ENCODE assay signal across 13 cellular contexts in the genomic region with DNA sequence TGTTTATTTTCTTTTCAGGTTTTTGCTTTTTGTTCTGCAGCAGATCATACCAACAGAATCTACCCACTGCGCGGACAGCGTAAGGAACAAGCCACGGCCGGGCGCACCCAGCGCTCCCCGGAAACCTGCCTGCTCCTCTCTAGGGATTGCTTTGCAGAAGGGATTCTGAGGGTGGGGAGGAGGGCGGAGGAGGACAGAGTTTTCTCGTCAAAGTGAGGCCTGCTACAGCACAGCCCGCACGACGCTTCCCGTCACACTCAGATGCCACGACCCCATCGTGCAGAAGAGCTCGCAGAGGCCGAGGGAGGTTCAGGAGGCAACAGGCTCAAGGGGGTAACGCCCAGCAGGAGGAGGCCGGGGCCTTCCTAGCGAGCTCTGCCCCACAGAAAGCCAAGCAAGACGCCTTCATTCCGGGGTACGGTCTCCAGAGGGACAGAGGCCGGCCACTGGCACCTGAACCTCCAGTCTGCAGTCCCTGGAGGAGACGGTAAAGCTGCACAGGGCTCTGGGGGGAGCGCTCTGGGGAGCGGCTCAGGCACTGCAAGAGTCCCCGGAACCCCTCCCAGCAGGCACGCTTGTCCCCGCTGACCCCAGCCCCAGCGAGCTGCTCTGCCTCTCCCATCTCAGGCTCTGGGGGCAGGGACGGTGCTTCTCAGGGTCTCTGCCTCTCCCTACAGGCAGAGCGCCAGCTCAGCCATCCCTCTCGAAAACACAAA. TPM values are rescaled to one million over a fixed set of nuclear protein-coding genes. Genes with fewer than 3 reads are reported as not detected.
DNase-seq lines count a peak whose midpoint lies in the region; ATAC-seq, FAIRE-seq and TF ChIP-seq lines count a peak whose summit lies in the region.
"Had no signal": no experiment of that assay in that cellular context is flagged by ENCODE, and none has a peak within 500 bp of the region (broad histone marks: within the 10 kb centered on the region; RNA-seq: fewer than 3 reads in every experiment).

No MANE protein-coding gene starts in this region.

- no peak for DNase-seq in left ventricle myocardium inferior
- DNase-seq in cardiac septum (ENCODE audit: low spot score): no peak
- DNase-seq in fibroblast of villous mesenchyme (ENCODE audit: low read depth): no peak
- DNase-seq in neural crest cell (ENCODE audit: low read depth, low spot score): no peak
- DNase-seq in vagina (ENCODE audit: extremely low spot score in 2 of 2): no peak
- no peak for DNase-seq in NK-92 treated with Interleukin-12 subunit alpha and Interleukin-12 subunit beta, amount 100 ng/mL, for 24 hours (lab: John Stamatoyannopoulos, UW)
- DNase-seq in frontal cortex (ENCODE audit: low spot score in 2 of 2): no peak
- DNase-seq: activated CD4-positive, alpha-beta T cell treated with anti-CD3 and anti-CD28 coated beads, Interleukin-2, amount 10 ng/mL, durations not matched to agents 7 days and 5 days; activated effector memory CD4-positive, alpha-beta T cell treated with Interleukin-2 at 50 U/mL for 16 hours; NCI-H2171 treated with DMSO at 0.1 percent for 48 hours had no signal

- TF ChIP-seq CTCF in left ventricle myocardium inferior (IDR thresholded peaks at IDR 0.05; ENCODE audit: borderline replicate concordance) (no peak), fibroblast of villous mesenchyme (IDR thresholded peaks at IDR 0.05; ENCODE audit: insufficient read depth, low read depth, low read length) (no peak), neural crest cell (conservative IDR thresholded peaks at IDR 0.05) (no peak), vagina (IDR thresholded peaks at IDR 0.05) (no peak)

- H3K27ac Mint-ChIP-seq in neural crest cell (ENCODE audit: unreplicated experiment): no peak overlapping the region
- H3K27ac Mint-ChIP-seq: activated CD4-positive, alpha-beta T cell treated with anti-CD3 and anti-CD28 coated beads, Interleukin-2, amount 10 ng/mL, durations not matched to agents 7 days and 5 days; T-helper 1 cell treated with Interleukin-12 subunit alpha and Interleukin-12 subunit beta and Interleukin-4 antibody, amounts not matched to agents 30 μg/mL and 1 μg/mL, for 36 hours had no signal

- intact Hi-C loops in left ventricle myocardium inferior (cut with micrococcal nuclease): no loop called here
- intact Hi-C loops in cardiac septum (cut with DNase I): no loop called here
- intact Hi-C loops in vagina (cut with DNase I): no loop called here

- H3K4me1 Mint-ChIP-seq in neural crest cell: peaks cover 6% of the 10 kb centered on the region

- H3K4me1 ChIP-seq in left ventricle myocardium inferior (peaks cover 100% of the 10 kb centered on the region), vagina (peaks cover 96% of the 10 kb centered on the region)

- H3K4me3 Mint-ChIP-seq in neural crest cell: peak overlapping the region; percentile 8
- H3K4me3 Mint-ChIP-seq: activated CD4-positive, alpha-beta T cell treated with anti-CD3 and anti-CD28 coated beads, Interleukin-2, amount 10 ng/mL, durations not matched to agents 7 days and 5 days; T-helper 1 cell treated with Interleukin-12 subunit alpha and Interleukin-12 subunit beta and Interleukin-4 antibody, amounts not matched to agents 30 μg/mL and 1 μg/mL, for 36 hours had no signal

- no peak for ATAC-seq in GM21526 (IDR thresholded peaks at IDR 0.05; ENCODE audit: low FRiP score, unreplicated experiment)

- H3K27ac ChIP-seq in left ventricle myocardium inferior (replicated peaks) (peak overlapping the region; percentile 87), vagina (peak overlapping the region; percentile 18)

- H3K4me3 ChIP-seq in left ventricle myocardium inferior: peak overlapping the region; percentile 64
- H3K4me3 ChIP-seq in fibroblast of villous mesenchyme (ENCODE audit: low read depth, low read length): peak overlapping the region; percentile 7
- peak overlapping the region; percentile 3 to 5 for H3K4me3 ChIP-seq in vagina

- no peaks in the 10 kb centered on the region for H3K36me3 Mint-ChIP-seq in neural crest cell (ENCODE audit: low read depth)

- H3K36me3 ChIP-seq in left ventricle myocardium inferior (peaks cover 6% of the 10 kb centered on the region), vagina (no peaks in the 10 kb centered on the region)

- H3K9me3 ChIP-seq in left ventricle myocardium inferior (replicated peaks): no peaks in the 10 kb centered on the region
- H3K9me3 ChIP-seq in vagina: no peaks in the 10 kb centered on the region

- H3K27me3 Mint-ChIP-seq in neural crest cell (ENCODE audit: low read depth): no peaks in the 10 kb centered on the region
- H3K27me3 Mint-ChIP-seq: activated CD4-positive, alpha-beta T cell treated with anti-CD3 and anti-CD28 coated beads, Interleukin-2, amount 10 ng/mL, durations not matched to agents 7 days and 5 days had no signal

- FAIRE-seq in frontal cortex (lab: Jason Lieb, UNC): no peak
- FAIRE-seq: bronchial epithelial cell had no signal

- H3K27me3 ChIP-seq in left ventricle myocardium inferior (ENCODE audit: low read depth) (no peaks in the 10 kb centered on the region), vagina (no peaks in the 10 kb centered on the region)

- H3K9me3 Mint-ChIP-seq in neural crest cell: no peaks in the 10 kb centered on the region
- H3K9me3 Mint-ChIP-seq: activated CD4-positive, alpha-beta T cell treated with anti-CD3 and anti-CD28 coated beads, Interleukin-2, amount 10 ng/mL, durations not matched to agents 7 days and 5 days; T-helper 1 cell treated with Interleukin-12 subunit alpha and Interleukin-12 subunit beta and Interleukin-4 antibody, amounts not matched to agents 30 μg/mL and 1 μg/mL, for 36 hours had no signal

- no peak for TF ChIP-seq POLR2A in vagina (IDR thresholded peaks at IDR 0.05)

RNA-seq across cellular contexts. Expression of a gene that starts 6.9 kb away (rescaled TPM):
- 17.7 TPM for total RNA-seq in left ventricle myocardium inferior
- total RNA-seq in cardiac septum: 16.7 TPM
- 11.2 and 15.8 TPM in 2 replicates for total RNA-seq in fibroblast of villous mesenchyme
- total RNA-seq in neural crest cell: 40.8 and 45.3 TPM in 2 replicates
- total RNA-seq in vagina: 19.9 TPM
- 5.3 TPM for total RNA-seq in frontal cortex

RNA-seq across cellular contexts. Expression of a gene that starts 22.0 kb away (rescaled TPM):
- total RNA-seq in left ventricle myocardium inferior: 6.4 TPM
- total RNA-seq in cardiac septum: 14.1 TPM
- 10.4 and 16.8 TPM in 2 replicates for total RNA-seq in fibroblast of villous mesenchyme
- total RNA-seq in neural crest cell: 18.9 and 20.7 TPM in 2 replicates
- 7.6 TPM for total RNA-seq in vagina
- total RNA-seq in frontal cortex: 2.9 TPM

RNA-seq across cellular contexts. Expression of a gene that starts 29.3 kb away (rescaled TPM):
- total RNA-seq in left ventricle myocardium inferior: 0.41 TPM
- total RNA-seq in cardiac septum: 0.78 TPM
- 0.86 and 1.6 TPM in 2 replicates for total RNA-seq in fibroblast of villous mesenchyme
- total RNA-seq in neural crest cell: 1.1 and 1.5 TPM in 2 replicates
- total RNA-seq in vagina: 3.2 TPM
- not detected for total RNA-seq in frontal cortex

RNA-seq across cellular contexts. Expression of a gene that starts 43.9 kb away (rescaled TPM):
- total RNA-seq in left ventricle myocardium inferior (55.6 TPM), cardiac septum (61.1 TPM), fibroblast of villous mesenchyme (45.8 and 62.2 TPM in 2 replicates), neural crest cell (73.9 and 74.1 TPM in 2 replicates), vagina (83.0 TPM), frontal cortex (42.0 TPM)

Comparison
In these comparisons a context has a peak if more than half of its experiments do, and no peak if none do; other contexts are left out.
1. H3K4me3 ChIP-seq: peak in every context shown above with its lines; median percentile 64 in left ventricle myocardium inferior; 7 in fibroblast of villous mesenchyme; 4 in vagina.